ENCODE assay signal across 18 cellular contexts in the genomic region with DNA sequence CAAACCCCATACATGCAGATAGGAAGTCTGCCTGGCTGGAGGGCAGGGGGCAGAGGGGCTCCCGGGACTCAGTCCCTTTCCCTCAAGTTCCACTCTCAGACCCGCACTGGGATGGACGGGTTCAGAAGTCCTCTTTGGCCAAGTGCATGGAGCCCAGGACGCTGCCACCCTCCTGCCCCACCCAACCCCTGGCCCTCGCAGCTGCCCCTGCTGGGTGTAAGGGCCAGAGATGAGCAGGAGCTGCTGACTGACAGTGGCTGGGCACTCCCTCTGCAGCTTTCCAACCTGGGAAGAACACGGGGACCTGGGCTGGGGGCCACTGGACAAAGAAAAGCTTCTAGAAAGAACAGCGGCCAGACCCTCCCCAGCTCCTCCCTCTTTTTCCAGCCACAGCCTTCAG. TPM values are rescaled to one million over a fixed set of nuclear protein-coding genes. Genes with fewer than 3 reads are reported as not detected.
DNase-seq lines count a peak whose midpoint lies in the region; ATAC-seq and TF ChIP-seq lines count a peak whose summit lies in the region.
"Had no signal": no experiment of that assay in that cellular context is flagged by ENCODE, and none has a peak within 500 bp of the region (broad histone marks: within the 10 kb centered on the region; RNA-seq: fewer than 3 reads in every experiment).

No MANE protein-coding gene starts in this region.

- no peak overlapping the region for H3K56ac ChIP-seq in IMR-90 (ENCODE audit: extremely low read depth, insufficient read depth, low read length)

- TF ChIP-seq CTCF in Caco-2 (IDR thresholded peaks at IDR 0.05; ENCODE audit: insufficient read depth in 1 of 2, low read depth in 1 of 2, low read length in 1 of 2, severe bottlenecking in 1 of 2, unreplicated experiment in 1 of 2) (no peak), IMR-90 (conservative IDR thresholded peaks at IDR 0.05; ENCODE audit: low read depth, low read length) (no peak), endodermal cell (conservative IDR thresholded peaks at IDR 0.05) (no peak), Peyer's patch (IDR thresholded peaks at IDR 0.05) (no peak)

- POLR2A ChIA-PET in Caco-2 (lab: Charles Lee), result no interaction called here
- POLR2A ChIA-PET in IMR-90 (lab: Charles Lee; ENCODE audit: unreplicated experiment), result no interaction called here

- TF ChIP-seq RAD21 in IMR-90 (IDR thresholded peaks at IDR 0.05; ENCODE audit: low read length), result no peak

- intact Hi-C loops in Caco-2 (cut with micrococcal nuclease; ENCODE audit: unreplicated experiment), result loop anchor here (10.0 kb wide), 1 partner anchor 68 kb away; no protein-coding TSS in a partner anchor
- intact Hi-C loops in IMR-90 (cut with micrococcal nuclease), result no loop called here

- H3K9me3 ChIP-seq in Caco-2 (no peaks in the 10 kb centered on the region), IMR-90 (ENCODE audit: control insufficient read depth, insufficient read depth, low read length) (no peaks in the 10 kb centered on the region; the same call in 1 of the 2 replicates), endodermal cell (ENCODE audit: control insufficient read depth, low read length) (no peaks in the 10 kb centered on the region), neuronal stem cell (replicated peaks in 1 of 2; ENCODE audit: control insufficient read depth in 2 of 2, insufficient read depth in 1 of 2, low read depth in 1 of 2, low read length in 2 of 2) (no peaks in the 10 kb centered on the region), Peyer's patch (peaks cover 0 to 3% (median 0%) of the 10 kb centered on the region in 4 donors)

- H3K4me3 ChIP-seq in Caco-2 (ENCODE audit: low read depth, low read length), result no peak overlapping the region
- H3K4me3 ChIP-seq in IMR-90 (ENCODE audit: insufficient read depth, low read depth, low read length), result no peak overlapping the region
- no peak overlapping the region for H3K4me3 ChIP-seq in endodermal cell (ENCODE audit: low read length)
- peak overlapping the region in 1 of 2 donors; percentile 12 for H3K4me3 ChIP-seq in neuronal stem cell (ENCODE audit: low read length in 2 of 2)
- no peak overlapping the region for H3K4me3 ChIP-seq in Peyer's patch
- H3K4me3 ChIP-seq: GM23248, PC-9 had no signal

- no peak overlapping the region for H3K23ac ChIP-seq in IMR-90 (ENCODE audit: low read depth, low read length)
- H3K23ac ChIP-seq in neuronal stem cell (ENCODE audit: low read depth, low read length, poor library complexity), result no peak overlapping the region

- H4K8ac ChIP-seq in IMR-90 (ENCODE audit: low read depth in 2 of 2, low read length in 2 of 2) (no peak overlapping the region), neuronal stem cell (ENCODE audit: low read depth, low read length) (no peak overlapping the region)

- peak overlapping the region; percentile 58 for H2AFZ ChIP-seq in IMR-90 (replicated peaks; ENCODE audit: low read length, poor library complexity)
- H2AFZ ChIP-seq in neuronal stem cell (ENCODE audit: low read length), result peak overlapping the region; percentile 71
- H2AFZ ChIP-seq: GM23248, PC-9 had no signal

- H3K4me2 ChIP-seq in IMR-90 (ENCODE audit: low read depth, low read length) (no peak overlapping the region), neuronal stem cell (ENCODE audit: insufficient read depth, low read length, poor library complexity, severe bottlenecking) (no peak overlapping the region)
- H3K4me2 ChIP-seq: PC-9 had no signal

- H4K91ac ChIP-seq in IMR-90 (ENCODE audit: insufficient read depth, low read depth, low read length) (no peak overlapping the region), neuronal stem cell (ENCODE audit: low read depth, low read length, poor library complexity) (no peak overlapping the region)

- no peak overlapping the region for H2BK120ac ChIP-seq in IMR-90 (ENCODE audit: low read depth, low read length)
- H2BK120ac ChIP-seq in neuronal stem cell (ENCODE audit: low read depth, low read length), result no peak overlapping the region

- no peak overlapping the region for H2BK5ac ChIP-seq in IMR-90 (ENCODE audit: low read depth, low read length, poor library complexity, severe bottlenecking)
- no peak overlapping the region for H2BK5ac ChIP-seq in neuronal stem cell (ENCODE audit: low read length)

- peak overlapping the region; percentile 6 for H2BK12ac ChIP-seq in neuronal stem cell (ENCODE audit: low read length)

- H3K27ac Mint-ChIP-seq in Caco-2 (ENCODE audit: unreplicated experiment) (peak overlapping the region; percentile 67), endodermal cell (no peak overlapping the region)
- H3K27ac Mint-ChIP-seq: CD4-positive, alpha-beta T cell had no signal

- H2AK9ac ChIP-seq in IMR-90 (replicated peaks; ENCODE audit: low read depth, low read length, poor library complexity), result no peak overlapping the region

- no peaks in the 10 kb centered on the region for H4K20me1 ChIP-seq in IMR-90 (ENCODE audit: insufficient read depth, low read length)

- TF ChIP-seq POLR2A in IMR-90 (IDR thresholded peaks at IDR 0.05; ENCODE audit: low read depth, low read length), result no peak
- no peak for TF ChIP-seq POLR2A in Peyer's patch (IDR thresholded peaks at IDR 0.05)

- H3K4ac ChIP-seq in IMR-90 (ENCODE audit: low read depth, low read length) (no peak overlapping the region), neuronal stem cell (ENCODE audit: low read length) (no peak overlapping the region)

- H3K79me1 ChIP-seq in IMR-90 (ENCODE audit: low read depth in 1 of 2, low read length in 2 of 2), result no peaks in the 10 kb centered on the region
- peaks cover 1% of the 10 kb centered on the region for H3K79me1 ChIP-seq in neuronal stem cell (ENCODE audit: low read depth, low read length)

- H3K27ac ChIP-seq in IMR-90 (ENCODE audit: insufficient read depth, low read length), result no peak overlapping the region
- H3K27ac ChIP-seq in endodermal cell (ENCODE audit: low read depth, low read length), result peak overlapping the region; percentile 77
- no peak overlapping the region for H3K27ac ChIP-seq in neuronal stem cell (replicated peaks; ENCODE audit: low read length)
- H3K27ac ChIP-seq in Peyer's patch, result no peak overlapping the region
- H3K27ac ChIP-seq: GM23248, PC-9 had no signal

- dilution Hi-C loops in IMR-90 (cut with HindIII; ENCODE audit: low sequenced_read_pairs, unreplicated experiment), result no loop called here

- no peak overlapping the region for H2BK15ac ChIP-seq in IMR-90 (ENCODE audit: low read depth, low read length)
- H2BK15ac ChIP-seq in neuronal stem cell (ENCODE audit: low read length), result no peak overlapping the region

- DNase-seq in Caco-2 (no peak), IMR-90 (no peak), endodermal cell (peak; percentile 42), neuronal stem cell (ENCODE audit: low spot score) (no peak), Peyer's patch (no peak), NCI-H1105 (lab: John Stamatoyannopoulos, UW) (no peak), NCI-H146 treated with DMSO at 0.1 percent for 48 hours (lab: John Stamatoyannopoulos, UW; ENCODE audit: unreplicated experiment) (no peak)
- DNase-seq: CD4-positive, alpha-beta T cell; DMS79 treated with DMSO at 0.1 percent for 48 hours; Kasumi-1; NCI-H1417 treated with DMSO at 0.1 percent for 48 hours; NCI-H2081; NCI-H226; Right ventricle myocardium superior had no signal

- in situ Hi-C loops in IMR-90 (cut with MboI; ENCODE audit: low sequenced_read_pairs), result no loop called here

- H3K36me3 Mint-ChIP-seq in Caco-2 (ENCODE audit: insufficient read depth, unreplicated experiment) (no peaks in the 10 kb centered on the region), endodermal cell (ENCODE audit: low read depth) (no peaks in the 10 kb centered on the region)

- no peak overlapping the region for H3K18ac ChIP-seq in IMR-90 (ENCODE audit: low read depth, low read length)
- H3K18ac ChIP-seq in neuronal stem cell (ENCODE audit: low read length), result peak overlapping the region; percentile 71

- H3K4me1 Mint-ChIP-seq in Caco-2 (ENCODE audit: low read depth, unreplicated experiment) (no peaks in the 10 kb centered on the region), endodermal cell (peaks cover 28% of the 10 kb centered on the region)

- no peak overlapping the region for H3K9ac ChIP-seq in IMR-90 (ENCODE audit: low read depth, low read length)
- H3K9ac ChIP-seq in endodermal cell (ENCODE audit: extremely low read depth, low read length, poor library complexity, severe bottlenecking), result no peak overlapping the region
- no peak overlapping the region for H3K9ac ChIP-seq in neuronal stem cell (ENCODE audit: low read depth, low read length, poor library complexity)
- H3K9ac ChIP-seq: GM23248 had no signal

- H3K36me3 ChIP-seq in Caco-2 (ENCODE audit: control insufficient read depth, insufficient read depth, low read length), result no peaks in the 10 kb centered on the region
- no peaks in the 10 kb centered on the region for H3K36me3 ChIP-seq in IMR-90 (ENCODE audit: control insufficient read depth, insufficient read depth, low read length)
- H3K36me3 ChIP-seq in endodermal cell (ENCODE audit: control insufficient read depth, insufficient read depth, low read length), result no peaks in the 10 kb centered on the region
- H3K36me3 ChIP-seq in neuronal stem cell (replicated peaks in 1 of 2; ENCODE audit: control insufficient read depth in 2 of 2, insufficient read depth in 2 of 2, low read length in 2 of 2), result no peaks in the 10 kb centered on the region
- H3K36me3 ChIP-seq in Peyer's patch, result no peaks in the 10 kb centered on the region

- H3K27me3 ChIP-seq in Caco-2 (replicated peaks; ENCODE audit: control insufficient read depth, insufficient read depth, low read length), result no peaks in the 10 kb centered on the region
- H3K27me3 ChIP-seq in IMR-90 (ENCODE audit: control insufficient read depth, insufficient read depth, low read length), result peaks cover 64% of the 10 kb centered on the region
- peaks cover 17% of the 10 kb centered on the region for H3K27me3 ChIP-seq in endodermal cell (ENCODE audit: control insufficient read depth, insufficient read depth, low read length, poor library complexity, severe bottlenecking)
- H3K27me3 ChIP-seq in neuronal stem cell (ENCODE audit: control insufficient read depth in 3 of 3, insufficient read depth in 3 of 3, low read depth in 1 of 3, low read length in 3 of 3), result peaks cover 0 to 34% (median 23%) of the 10 kb centered on the region in 3 experiments
- H3K27me3 ChIP-seq in Peyer's patch, result no peaks in the 10 kb centered on the region

- H3K14ac ChIP-seq in IMR-90 (replicated peaks; ENCODE audit: low read depth, low read length) (no peak overlapping the region), neuronal stem cell (ENCODE audit: low read length) (no peak overlapping the region)

- no peak overlapping the region for H4K5ac ChIP-seq in IMR-90 (ENCODE audit: low read depth, low read length)

- ATAC-seq in IMR-90 (ENCODE audit: low read depth), result no peak
- ATAC-seq: SK-N-SH treated with all-trans-retinoic acid at 6 μM for 48 hours had no signal

- BruUV-seq in Caco-2 (replicated peaks; lab: Mats Ljungman, UMichigan), result no TSS peak
- no TSS peak for BruUV-seq in IMR-90 (replicated peaks; lab: Mats Ljungman, UMichigan)

- H2BK20ac ChIP-seq in IMR-90 (ENCODE audit: low read depth, low read length), result no peak overlapping the region

- H2AK5ac ChIP-seq in IMR-90 (ENCODE audit: low read depth, low read length), result no peak overlapping the region
- no peak overlapping the region for H2AK5ac ChIP-seq in neuronal stem cell (ENCODE audit: low read depth, low read length)

- peak overlapping the region; percentile 42 for H3K4me3 Mint-ChIP-seq in Caco-2 (ENCODE audit: unreplicated experiment)
- H3K4me3 Mint-ChIP-seq in endodermal cell, result no peak overlapping the region
- H3K4me3 Mint-ChIP-seq: CD4-positive, alpha-beta T cell had no signal

- H3K9me3 Mint-ChIP-seq in Caco-2 (ENCODE audit: unreplicated experiment) (no peaks in the 10 kb centered on the region), endodermal cell (peaks cover 42% of the 10 kb centered on the region)
- H3K9me3 Mint-ChIP-seq: CD4-positive, alpha-beta T cell had no signal

- CTCF ChIA-PET in Caco-2 (lab: Charles Lee) (no interaction called here), IMR-90 (lab: Yijun Ruan, JAX) (no interaction called here)

- no peaks in the 10 kb centered on the region for H3K27me3 Mint-ChIP-seq in Caco-2 (ENCODE audit: insufficient read depth, unreplicated experiment)
- H3K27me3 Mint-ChIP-seq in endodermal cell (ENCODE audit: insufficient read depth), result peaks cover 5% of the 10 kb centered on the region

- H3K4me1 ChIP-seq in Caco-2 (peaks cover 14% of the 10 kb centered on the region; the same call in 1 of the 2 replicates), IMR-90 (ENCODE audit: control insufficient read depth, insufficient read depth, low read length) (no peaks in the 10 kb centered on the region), endodermal cell (ENCODE audit: control insufficient read depth, insufficient read depth, low read length) (peaks cover 6% of the 10 kb centered on the region), neuronal stem cell (ENCODE audit: control insufficient read depth in 2 of 2, insufficient read depth in 1 of 2, low read depth in 1 of 2, low read length in 2 of 2) (peaks cover 30 to 75% of the 10 kb centered on the region in 2 donors), Peyer's patch (peaks cover 0 to 10% (median 0%) of the 10 kb centered on the region in 4 donors)

- no CpG with 5 or more reads among the region's 7 CpGs for WGBS in IMR-90 (ENCODE audit: extremely low coverage in 2 of 2, insufficient read length in 1 of 2), 2 experiments
- WGBS in endodermal cell (ENCODE audit: insufficient coverage in 1 of 2, insufficient read length in 1 of 2), 2 experiments, result 62% methylated on average over 7 of the region's 7 CpGs; no CpG with 5 or more reads in 1 of the 2 experiments
- WGBS in neuronal stem cell (ENCODE audit: extremely low coverage in 2 of 2, insufficient read length in 2 of 2, insufficient replicate concordance in 1 of 2), 2 donors, result no CpG with 5 or more reads among the region's 7 CpGs

- no peaks in the 10 kb centered on the region for H3K9me1 ChIP-seq in IMR-90 (ENCODE audit: insufficient read depth, low read length)

RNA-seq across cellular contexts. Expression of a gene that starts 3.4 kb away (rescaled TPM):
- total RNA-seq in Caco-2 (2022) (12.7 and 12.8 TPM in 2 replicates), IMR-90 (2012; rRNA removed) (0.36 and 0.56 TPM in 2 replicates), endodermal cell (10 to 100 TPM in 1 of 2 donors, 1 to 10 TPM in 1; 7.5 to 29.0 TPM), Peyer's patch (1 to 10 TPM; 1.8 to 7.4 (median 4.6) TPM)
- polyA plus RNA-seq in IMR-90 (2012; rRNA removed), result 1.9 and 2.2 TPM in 2 replicates
- 0.80 and 1.8 TPM in 2 replicates for polyA plus RNA-seq in IMR-90 (2012; cell fraction: cytosol; rRNA removed)
- polyA plus RNA-seq in IMR-90 (2012; cell fraction: nucleus; rRNA removed; ENCODE audit: low replicate concordance), result 1.3 and 2.2 TPM in 2 replicates
- 42.4 TPM for polyA plus RNA-seq in endodermal cell (2013, experiment 1 of 2)
- polyA plus RNA-seq in endodermal cell (2013, experiment 2 of 2), result 36.6 TPM
- 1.6 TPM for polyA plus RNA-seq in neuronal stem cell (2013, experiment 1 of 2)
- 1.7 TPM for polyA plus RNA-seq in neuronal stem cell (2013, experiment 2 of 2)

RNA-seq across cellular contexts. Expression of a gene that starts 21.9 kb away (rescaled TPM):
- total RNA-seq in Caco-2 (2022) (not detected in 2 replicates), IMR-90 (2012; rRNA removed) (not detected in 2 replicates), endodermal cell (not detected), Peyer's patch (1 to 10 TPM in 2 of 4 donors, under 1 TPM in 2; 0.53 to 5.0 (median 1.1) TPM)
- polyA plus RNA-seq in IMR-90 (2012; rRNA removed), result not detected in 2 replicates
- not detected in 2 replicates for polyA plus RNA-seq in IMR-90 (2012; cell fraction: cytosol; rRNA removed)
- not detected in 2 replicates for polyA plus RNA-seq in IMR-90 (2012; cell fraction: nucleus; rRNA removed; ENCODE audit: low replicate concordance)
- not detected for polyA plus RNA-seq in endodermal cell (2013, experiment 1 of 2)
- not detected for polyA plus RNA-seq in endodermal cell (2013, experiment 2 of 2)
- not detected for polyA plus RNA-seq in neuronal stem cell (2013, experiment 1 of 2)
- not detected for polyA plus RNA-seq in neuronal stem cell (2013, experiment 2 of 2)
- total RNA-seq: A673; CD4-positive, alpha-beta T cell; GM23248 had no signal
- polyA plus RNA-seq: GM23248 had no signal

RNA-seq across cellular contexts. Expression of a gene that starts 43.5 kb away (rescaled TPM):
- 13.0 and 15.7 TPM in 2 replicates for total RNA-seq in Caco-2 (2022)
- total RNA-seq in IMR-90 (2012; rRNA removed), result 0.18 and 0.28 TPM in 2 replicates
- 0.72 and 0.79 TPM in 2 replicates for polyA plus RNA-seq in IMR-90 (2012; rRNA removed)
- polyA plus RNA-seq in IMR-90 (2012; cell fraction: cytosol; rRNA removed), result 0.11 and 0.22 TPM in 2 replicates
- polyA plus RNA-seq in IMR-90 (2012; cell fraction: nucleus; rRNA removed; ENCODE audit: low replicate concordance), result 3.0 and 7.9 TPM in 2 replicates
- 10 to 100 TPM; 56.0 to 65.0 TPM for total RNA-seq in endodermal cell
- 10.5 TPM for polyA plus RNA-seq in endodermal cell (2013, experiment 1 of 2)
- 10.0 TPM for polyA plus RNA-seq in endodermal cell (2013, experiment 2 of 2)
- 5.4 TPM for polyA plus RNA-seq in neuronal stem cell (2013, experiment 1 of 2)
- 4.9 TPM for polyA plus RNA-seq in neuronal stem cell (2013, experiment 2 of 2)
- total RNA-seq in Peyer's patch, result 100 to 1,000 TPM in 1 of 4 donors, 10 to 100 TPM in 3; 23.6 to 211 (median 57.6) TPM

RNA-seq across cellular contexts. Expression of a gene that starts 52.2 kb away (rescaled TPM):
- 1.3 and 1.8 TPM in 2 replicates for total RNA-seq in Caco-2 (2022)
- total RNA-seq in IMR-90 (2012; rRNA removed), result under 0.01 and 0.28 TPM in 2 replicates
- polyA plus RNA-seq in IMR-90 (2012; rRNA removed), result 0.34 and 0.38 TPM in 2 replicates
- 0.21 and 0.30 TPM in 2 replicates for polyA plus RNA-seq in IMR-90 (2012; cell fraction: cytosol; rRNA removed)
- polyA plus RNA-seq in IMR-90 (2012; cell fraction: nucleus; rRNA removed; ENCODE audit: low replicate concordance), result 1.8 and 2.2 TPM in 2 replicates
- 10 to 100 TPM; 30.1 to 68.3 TPM for total RNA-seq in endodermal cell
- polyA plus RNA-seq in endodermal cell (2013, experiment 1 of 2), result 62.3 TPM
- polyA plus RNA-seq in endodermal cell (2013, experiment 2 of 2), result 55.6 TPM
- polyA plus RNA-seq in neuronal stem cell (2013, experiment 1 of 2), result 13.1 TPM
- polyA plus RNA-seq in neuronal stem cell (2013, experiment 2 of 2), result 12.8 TPM
- total RNA-seq in Peyer's patch, result 1 to 10 TPM; 1.2 to 8.3 (median 2.4) TPM
- total RNA-seq: GM23248 had no signal
- polyA plus RNA-seq: GM23248 had no signal

RNA-seq across cellular contexts. Expression of a gene that starts 52.3 kb away (rescaled TPM):
- total RNA-seq in Caco-2 (2022), result 91.3 and 93.8 TPM in 2 replicates
- total RNA-seq in IMR-90 (2012; rRNA removed), result 98.6 and 118 TPM in 2 replicates
- 150 and 172 TPM in 2 replicates for polyA plus RNA-seq in IMR-90 (2012; rRNA removed)
- 86.7 and 192 TPM in 2 replicates for polyA plus RNA-seq in IMR-90 (2012; cell fraction: cytosol; rRNA removed)
- 176 and 320 TPM in 2 replicates for polyA plus RNA-seq in IMR-90 (2012; cell fraction: nucleus; rRNA removed; ENCODE audit: low replicate concordance)
- total RNA-seq in endodermal cell, result 10 to 100 TPM; 91.6 to 99.3 TPM
- polyA plus RNA-seq in endodermal cell (2013, experiment 1 of 2), result 99.4 TPM
- polyA plus RNA-seq in endodermal cell (2013, experiment 2 of 2), result 86.3 TPM
- polyA plus RNA-seq in neuronal stem cell (2013, experiment 1 of 2), result 94.9 TPM
- polyA plus RNA-seq in neuronal stem cell (2013, experiment 2 of 2), result 91.4 TPM
- 100 to 1,000 TPM in 1 of 4 donors, 10 to 100 TPM in 3; 32.9 to 118 (median 54.1) TPM for total RNA-seq in Peyer's patch

Comparison
In these comparisons a context has a peak if more than half of its experiments do, and no peak if none do; other contexts are left out.
1. RNA of a gene that starts 43.5 kb away (total RNA-seq): 56.0 to 65.0 TPM in endodermal cell, 23.6 to 211 TPM in Peyer's patch and 13.0 to 15.7 TPM in Caco-2; 0.18 to 0.28 TPM in IMR-90; every median in the first group is over 10 times any median in the second.